Comparison of ENCODE assay signal across 8 cellular contexts in genomic region chr6:30556006-30556713, GRCh38. TPM values are rescaled to one million over a fixed set of nuclear protein-coding genes. Genes with fewer than 3 reads are reported as not detected.
DNase-seq lines count a peak whose midpoint lies in the region; ATAC-seq and TF ChIP-seq lines count a peak whose summit lies in the region.

Gene GNL1, minus strand, starts transcription at chr6:30556489. Its CDS starts 286 bp downstream, at chr6:30556203.

- no peaks in the 10 kb centered on the region for H3K9me3 ChIP-seq in muscle layer of colon (ENCODE audit: low read length)

- peaks cover 47% of the 10 kb centered on the region for H3K4me1 Mint-ChIP-seq in activated T-cell treated with anti-CD3 and anti-CD28 coated beads, Interleukin-2, amount 50 U/mL, for 24 hours (ENCODE audit: low read depth)

- peak within 1 kb of the TSS; percentile 99 for H3K27ac Mint-ChIP-seq in activated T-cell treated with anti-CD3 and anti-CD28 coated beads, Interleukin-2, amount 50 U/mL, for 24 hours

- peak; percentile 70 for ATAC-seq in GM21576 (IDR thresholded peaks at IDR 0.05; ENCODE audit: unreplicated experiment)

- H3K4me3 ChIP-seq in Jurkat, Clone E6-1 (ENCODE audit: low read length), result peak within 1 kb of the TSS; percentile 92
- peak within 1 kb of the TSS; percentile 88 to 98 for H3K4me3 ChIP-seq in muscle layer of colon (ENCODE audit: low read depth in 1 of 2, low read length in 2 of 2)

- DNase-seq in DMS114 treated with DMSO at 0.1 percent for 48 hours (lab: John Stamatoyannopoulos, UW; ENCODE audit: unreplicated experiment) (peak; percentile 80), erythroblast (lab: John Stamatoyannopoulos, UW) (peak; percentile 95 to 96)
- peak; percentile 92 for DNase-seq in Jurkat, Clone E6-1 (ENCODE audit: low read depth, low spot score)
- peak; percentile 99 for DNase-seq in activated T-cell treated with anti-CD3 and anti-CD28 coated beads, Interleukin-2, amount 50 U/mL, for 24 hours
- peak; percentile 99 for DNase-seq in stimulated activated CD8-positive, alpha-beta memory T cell treated with anti-CD3 and anti-CD28 coated beads, Interleukin-7, amount 100 ng/mL, for 4 hours (ENCODE audit: low read depth in 2 of 2)

- peak within 1 kb of the TSS; percentile 92 for H3K9ac ChIP-seq in muscle layer of colon (ENCODE audit: low read length)

- peak within 1 kb of the TSS; percentile 96 for H3K4me3 Mint-ChIP-seq in activated T-cell treated with anti-CD3 and anti-CD28 coated beads, Interleukin-2, amount 50 U/mL, for 24 hours

- peak within 1 kb of the TSS; percentile 99 for H3K27ac ChIP-seq in muscle layer of colon (ENCODE audit: low read depth, low read length)

- TF ChIP-seq POLR2A in erythroblast (IDR thresholded peaks at IDR 0.05; ENCODE audit: low read length), result no peak

- peaks cover 97% of the 10 kb centered on the region for H3K36me3 Mint-ChIP-seq in activated T-cell treated with anti-CD3 and anti-CD28 coated beads, Interleukin-2, amount 50 U/mL, for 24 hours (ENCODE audit: low read depth)

- peaks cover 20% of the 10 kb centered on the region for H3K4me1 ChIP-seq in muscle layer of colon (ENCODE audit: insufficient read depth, low read length)

- H3K36me3 ChIP-seq in muscle layer of colon (ENCODE audit: insufficient read depth, low read length), result peaks cover 36% of the 10 kb centered on the region

- no peaks in the 10 kb centered on the region for H3K27me3 ChIP-seq in muscle layer of colon (ENCODE audit: control insufficient read depth in 1 of 2, insufficient read depth in 2 of 2, low read length in 2 of 2)

- H3K27me3 Mint-ChIP-seq in activated T-cell treated with anti-CD3 and anti-CD28 coated beads, Interleukin-2, amount 50 U/mL, for 24 hours, result no peaks in the 10 kb centered on the region

- no peaks in the 10 kb centered on the region for H3K9me3 Mint-ChIP-seq in activated T-cell treated with anti-CD3 and anti-CD28 coated beads, Interleukin-2, amount 50 U/mL, for 24 hours

TF ChIP-seq in PFSK-1, 5 proteins besides CTCF, POLR2A, EP300 and RAD21:
- TF ChIP-seq POLR2AphosphoS5 (IDR thresholded peaks at IDR 0.05; ENCODE audit: low read depth, low read length), result peak; percentile 43; the same call in 1 of the 2 replicates
- TF ChIP-seq SIN3A (IDR thresholded peaks at IDR 0.05; ENCODE audit: borderline replicate concordance, insufficient read depth, low read length), result peak; percentile 70; the same call in 1 of the 2 replicates
- TF ChIP-seq TAF1 (IDR thresholded peaks at IDR 0.05; ENCODE audit: borderline replicate concordance, insufficient read depth, low read length), result peak; percentile 46; the same call in 1 of the 2 replicates
- TF ChIP-seq FOXP2 (optimal IDR thresholded peaks at IDR 0.05; ENCODE audit: borderline replicate concordance, extremely low read depth, extremely low read length, insufficient read depth), result peak; percentile 86
- TF ChIP-seq REST (IDR thresholded peaks at IDR 0.05; ENCODE audit: insufficient read depth in 1 of 2, low read depth in 2 of 2, low read length in 2 of 2), result peak in 1 of 2 experiments; percentile 13; a peak in 1 of 4 replicates

RNA-seq across cellular contexts. Expression of gene GNL1, which starts in this region (rescaled TPM):
- 93.8 TPM for polyA plus RNA-seq in Jurkat, Clone E6-1 (2012; ENCODE audit: insufficient read depth, insufficient read length)
- polyA plus RNA-seq in PFSK-1 (2012; ENCODE audit: insufficient read length, low read depth), result 93.2 TPM

Comparison
In these comparisons a context has a peak if more than half of its experiments do, and no peak if none do; other contexts are left out.
1. Peak in every context shown above with its lines: DNase-seq, ATAC-seq, H3K4me3 ChIP-seq and H3K27ac ChIP-seq.